In genomic region chr3:81033185-81033584, GRCh38 we compare ENCODE assay signal across 1 cellular context.
TF ChIP-seq lines count a peak whose summit lies in the region.

No MANE protein-coding gene starts in this region.

TF ChIP-seq in SK-N-SH, 30 proteins besides CTCF, POLR2A, EP300 and RAD21 (continued from another document):
- no peak for TF ChIP-seq SIN3A (IDR thresholded peaks at IDR 0.05; ENCODE audit: borderline replicate concordance, low read depth, low read length)
- TF ChIP-seq CHD2 (IDR thresholded peaks at IDR 0.05; ENCODE audit: low read length, partially characterized antibody), result no peak
